In genomic region chr2:240639566-240639965, GRCh38 we compare ENCODE assay signal across 21 cellular contexts. TPM values are rescaled to one million over a fixed set of nuclear protein-coding genes. Genes with fewer than 3 reads are reported as not detected.
"Had no signal": no experiment of that assay in that cellular context is flagged by ENCODE, and none has a peak within 500 bp of the region (broad histone marks: within the 10 kb centered on the region; RNA-seq: fewer than 3 reads in every experiment).

No MANE protein-coding gene starts in this region.

- H3K36me3 ChIP-seq: esophagus squamous epithelium, lower lobe of right lung, neural progenitor cell, suprapubic skin, tibial artery had no signal

- DNase-seq: effector memory CD8-positive, alpha-beta T cell; esophagus squamous epithelium; left colon; lower lobe of right lung; midbrain; occipital lobe; stimulated activated CD4-positive, alpha-beta T cell treated with anti-CD3 and anti-CD28 coated beads, Interleukin-2, amount 100 ng/mL, for 24 hours; stimulated activated CD4-positive, alpha-beta T cell treated with anti-CD3 and anti-CD28 coated beads, Interleukin-4, amount 100 ng/mL, for 4 hours; stimulated activated naive CD4-positive, alpha-beta T cell; tibial artery had no signal

- H3K27ac ChIP-seq: hepatocyte, lower lobe of right lung, neural progenitor cell, skin epidermis, suprapubic skin, tibial artery had no signal

- H3K27me3 ChIP-seq: hepatocyte had no signal

- H3K27me3 Mint-ChIP-seq: effector memory CD8-positive, alpha-beta T cell; natural killer cell treated with Interleukin-12 subunit alpha and Interleukin-12 subunit beta and Interleukin-15 and Interleukin-18, amount 100 ng/mL, for 72 hours had no signal

- H3K4me3 ChIP-seq: esophagus squamous epithelium, hepatocyte, lower lobe of right lung, neural progenitor cell, skin epidermis, suprapubic skin, tibial artery had no signal

- H3K27ac Mint-ChIP-seq: memory B cell; natural killer cell treated with Interleukin-12 subunit alpha and Interleukin-12 subunit beta and Interleukin-15 and Interleukin-18, amount 100 ng/mL, for 72 hours; neural progenitor cell had no signal

- ATAC-seq: effector memory CD8-positive, alpha-beta T cell; left colon; lower lobe of right lung; natural killer cell treated with Interleukin-12 subunit alpha and Interleukin-12 subunit beta and Interleukin-15 and Interleukin-18, amount 100 ng/mL, for 72 hours had no signal

- H3K9me3 ChIP-seq: lower lobe of right lung, suprapubic skin, tibial artery had no signal

- H3K4me3 Mint-ChIP-seq: effector memory CD8-positive, alpha-beta T cell; memory B cell; natural killer cell treated with Interleukin-12 subunit alpha and Interleukin-12 subunit beta and Interleukin-15 and Interleukin-18, amount 100 ng/mL, for 72 hours; neural progenitor cell had no signal

- H3K9me3 Mint-ChIP-seq: effector memory CD8-positive, alpha-beta T cell; memory B cell; natural killer cell treated with Interleukin-12 subunit alpha and Interleukin-12 subunit beta and Interleukin-15 and Interleukin-18, amount 100 ng/mL, for 72 hours had no signal

- H3K36me3 Mint-ChIP-seq: memory B cell; natural killer cell treated with Interleukin-12 subunit alpha and Interleukin-12 subunit beta and Interleukin-15 and Interleukin-18, amount 100 ng/mL, for 72 hours; neural progenitor cell had no signal

- H3K4me1 ChIP-seq: lower lobe of right lung, neural progenitor cell, suprapubic skin, tibial artery had no signal

- H3K4me1 Mint-ChIP-seq: memory B cell had no signal

RNA-seq across cellular contexts. Expression of gene GPR35, which starts 14.3 kb away (rescaled TPM):
- total RNA-seq: epithelial cell of proximal tubule had no signal

RNA-seq across cellular contexts. Expression of gene AQP12B, which starts 43.1 kb away (rescaled TPM):
- total RNA-seq: epithelial cell of proximal tubule; esophagus squamous epithelium; hepatocyte; kidney epithelial cell; lower lobe of right lung; natural killer cell treated with Interleukin-12 subunit alpha and Interleukin-12 subunit beta and Interleukin-15 and Interleukin-18, amount 100 ng/mL, for 72 hours; occipital lobe; pulmonary artery endothelial cell; sciatic nerve; suprapubic skin; ureter had no signal

RNA-seq across cellular contexts. Expression of gene AQP12A, which starts 52.1 kb away (rescaled TPM):
- total RNA-seq: epithelial cell of proximal tubule; esophagus squamous epithelium; hepatocyte; kidney epithelial cell; lower lobe of right lung; natural killer cell treated with Interleukin-12 subunit alpha and Interleukin-12 subunit beta and Interleukin-15 and Interleukin-18, amount 100 ng/mL, for 72 hours; occipital lobe; pulmonary artery endothelial cell; sciatic nerve; suprapubic skin; ureter had no signal
- polyA plus RNA-seq: hepatocyte had no signal
